Comparison of ENCODE assay signal across 9 cellular contexts in genomic region chr14:94104731-94105130, GRCh38. TPM values are rescaled to one million over a fixed set of nuclear protein-coding genes. Genes with fewer than 3 reads are reported as not detected.
"Had no signal": no experiment of that assay in that cellular context is flagged by ENCODE, and none has a peak within 500 bp of the region (broad histone marks: within the 10 kb centered on the region; RNA-seq: fewer than 3 reads in every experiment).

No MANE protein-coding gene starts in this region.

- H3K27ac ChIP-seq: GM23248 had no signal

- H3K9me3 ChIP-seq: HAP-1 had no signal

- H3K4me3 ChIP-seq: GM23248, GM23338, HAP-1 had no signal

- DNase-seq: GM23248, GOT3, H7, H9, HCEC 1CT, HFFc6 had no signal

- ATAC-seq: GM23338, HCT116 had no signal

- H3K36me3 ChIP-seq: HAP-1 had no signal

RNA-seq across cellular contexts. Expression of gene IFI27, which starts 5.8 kb away (rescaled TPM):
- total RNA-seq: GM23248 had no signal
- polyA plus RNA-seq: GM23248 had no signal
